Comparison of ENCODE assay signal across 9 cellular contexts in the genomic region with DNA sequence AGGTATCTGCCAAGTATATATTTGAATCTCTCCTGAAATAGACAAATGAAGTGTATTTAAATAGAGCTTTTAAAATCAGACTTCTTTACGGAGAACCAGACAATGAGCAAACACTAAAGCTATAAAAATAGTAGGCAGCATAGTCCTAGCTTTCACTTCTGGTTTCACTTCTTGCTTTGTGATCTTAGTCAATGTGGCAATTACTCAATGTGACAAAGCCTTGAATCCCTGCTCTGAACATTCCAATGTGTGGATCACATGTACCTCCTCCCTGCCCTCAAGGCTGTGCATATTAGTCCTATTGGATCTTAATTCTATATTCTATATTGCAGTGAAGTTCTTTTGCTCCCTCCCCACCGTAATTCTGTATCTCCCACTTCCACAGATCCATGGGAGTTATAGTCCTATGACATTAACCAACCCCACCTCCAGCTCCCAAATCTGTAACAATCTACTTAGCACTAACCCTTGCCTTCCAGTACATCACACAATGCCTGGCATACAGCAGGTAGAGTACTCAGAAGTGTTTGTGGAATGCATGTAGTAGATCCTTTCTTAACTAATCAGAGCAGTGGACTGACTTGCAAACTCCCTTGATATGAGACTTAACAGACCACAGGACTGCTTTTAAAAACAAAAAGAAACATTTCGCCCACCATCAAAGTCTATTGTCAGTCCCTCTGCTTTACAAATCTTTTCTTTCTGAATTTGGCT. TPM values are rescaled to one million over a fixed set of nuclear protein-coding genes. Genes with fewer than 3 reads are reported as not detected.
A peak's percentile ranks its signal among the peaks of the same experiment; 100 is the strongest.
DNase-seq lines count a peak whose midpoint lies in the region; ATAC-seq and TF ChIP-seq lines count a peak whose summit lies in the region.
"Had no signal": no experiment of that assay in that cellular context is flagged by ENCODE, and none has a peak within 500 bp of the region (broad histone marks: within the 10 kb centered on the region; RNA-seq: fewer than 3 reads in every experiment).

No MANE protein-coding gene starts in this region.

- CTCF ChIA-PET in CD4-positive, alpha-beta T cell (lab: Charles Lee), result no interaction called here

- intact Hi-C loops in spleen (cut with DNase I; ENCODE audit: low total_unique reads), result no loop called here
- intact Hi-C loops in CD4-positive, alpha-beta T cell (cut with DNase I, micrococcal nuclease), result no loop called here

- peak overlapping the region; percentile 31 to 77 (median 68) for H3K27ac ChIP-seq in spleen
- no peak overlapping the region for H3K27ac ChIP-seq in CD4-positive, alpha-beta T cell (ENCODE audit: low read depth, low read length)

- DNase-seq in AG09309 (ENCODE audit: low read depth), result peak; percentile 48
- peak; percentile 76 for DNase-seq in RPMI7951 (ENCODE audit: low read depth)
- DNase-seq in fibroblast of villous mesenchyme (ENCODE audit: low read depth), result peak; percentile 69
- DNase-seq in spleen, result no peak
- no peak for DNase-seq in 8988T
- no peak for DNase-seq in CD4-positive, alpha-beta T cell

- H3K36me3 Mint-ChIP-seq in CD4-positive, alpha-beta T cell (ENCODE audit: low read depth), result no peaks in the 10 kb centered on the region

- H3K27ac Mint-ChIP-seq in CD4-positive, alpha-beta T cell, result no peak overlapping the region

- no peak overlapping the region for H3K4me3 Mint-ChIP-seq in CD4-positive, alpha-beta T cell

- peaks cover 4% of the 10 kb centered on the region for H3K27me3 Mint-ChIP-seq in CD4-positive, alpha-beta T cell

- no peaks in the 10 kb centered on the region for H3K9me3 Mint-ChIP-seq in CD4-positive, alpha-beta T cell

- TF ChIP-seq CTCF in AG09309 (IDR thresholded peaks at IDR 0.05; ENCODE audit: control insufficient read depth, insufficient read depth, low read depth, low read length, missing control alignments) (no peak), fibroblast of villous mesenchyme (IDR thresholded peaks at IDR 0.05; ENCODE audit: insufficient read depth, low read depth, low read length) (no peak), spleen (IDR thresholded peaks at IDR 0.05 in 8 of 11, conservative IDR thresholded peaks at IDR 0.05 in 3 of 11) (no peak)
- no peak for TF ChIP-seq CTCF in CD4-positive, alpha-beta T cell (IDR thresholded peaks at IDR 0.05)

- no peak overlapping the region for H3K4me3 ChIP-seq in AG09309 (ENCODE audit: control insufficient read depth, low read depth, low read length)
- no peak overlapping the region for H3K4me3 ChIP-seq in fibroblast of villous mesenchyme (ENCODE audit: low read depth, low read length)
- H3K4me3 ChIP-seq in spleen, result peak overlapping the region in 2 of 8 donors; percentile 4 to 39

- H3K9me3 ChIP-seq in spleen, result no peaks in the 10 kb centered on the region
- no peaks in the 10 kb centered on the region for H3K9me3 ChIP-seq in CD4-positive, alpha-beta T cell (ENCODE audit: control insufficient read depth, low read length)

- POLR2A ChIA-PET in CD4-positive, alpha-beta T cell (lab: Charles Lee), result no interaction called here

- no peaks in the 10 kb centered on the region for H3K36me3 ChIP-seq in spleen

- ATAC-seq in GM18907 (IDR thresholded peaks at IDR 0.05; ENCODE audit: unreplicated experiment) (peak; percentile 80), HG03095 (IDR thresholded peaks at IDR 0.05; ENCODE audit: unreplicated experiment) (peak; percentile 71)
- no peak for ATAC-seq in CD4-positive, alpha-beta T cell (ENCODE audit: poor library complexity)

- H3K27me3 ChIP-seq in spleen (replicated peaks in 1 of 7), result no peaks in the 10 kb centered on the region
- H3K27me3 ChIP-seq in CD4-positive, alpha-beta T cell (ENCODE audit: control insufficient read depth, insufficient read depth, low read length), result no peaks in the 10 kb centered on the region

- TF ChIP-seq POLR2A in spleen (IDR thresholded peaks at IDR 0.05), result no peak

- peaks cover 24 to 61% (median 44%) of the 10 kb centered on the region in 6 donors for H3K4me1 ChIP-seq in spleen

- no peaks in the 10 kb centered on the region for H3K4me1 Mint-ChIP-seq in CD4-positive, alpha-beta T cell (ENCODE audit: low read depth)

- WGBS in spleen, 5 donors, result 52 to 61% (median 59%) methylated on average over 3 of the region's 3 CpGs

RNA-seq across cellular contexts. Expression of a gene that starts 24.3 kb away (rescaled TPM):
- 0.39 TPM in 1 of 2 replicates, not detected in the other for total RNA-seq in RPMI7951 (2014; rRNA removed; shearing (Covaris generic))
- under 0.01 TPM in 1 of 2 replicates, not detected in the other for total RNA-seq in fibroblast of villous mesenchyme
- 100 to 1,000 TPM in 4 of 7 donors, 10 to 100 TPM in 3; 42.0 to 121 (median 101) TPM for total RNA-seq in spleen
- polyA plus RNA-seq in spleen, result 10 to 100 TPM; 16.1 to 40.4 (median 25.2) TPM
- not detected for total RNA-seq in CD4-positive, alpha-beta T cell
- total RNA-seq: glomerular endothelial cell had no signal

Comparison
In these comparisons a context has a peak if more than half of its experiments do, and no peak if none do; other contexts are left out.
1. DNase-seq: peak in AG09309 (single experiment), RPMI7951 (single experiment) and fibroblast of villous mesenchyme (single experiment); none in spleen (single experiment), 8988T (single experiment) and CD4-positive, alpha-beta T cell (0 of 10).
2. RNA of a gene that starts 24.3 kb away (total RNA-seq): 42.0 to 121 TPM in spleen; 0.39 TPM in RPMI7951, under 0.01 TPM in fibroblast of villous mesenchyme and not detected in CD4-positive, alpha-beta T cell; every median in the first group is over 10 times any median in the second.